ENCODE assay signal across 8 cellular contexts in genomic region chr12:24948816-24949722, GRCh38. TPM values are rescaled to one million over a fixed set of nuclear protein-coding genes. Genes with fewer than 3 reads are reported as not detected.
A peak's percentile ranks its signal among the peaks of the same experiment; 100 is the strongest.
DNase-seq lines count a peak whose midpoint lies in the region; ATAC-seq, FAIRE-seq and TF ChIP-seq lines count a peak whose summit lies in the region.

Gene BCAT1 (minus strand): TSS chr12:24949101. CDS start chr12:24948932, 169 bp downstream.

- POLR2A ChIA-PET in WTC11 (lab: Charles Lee) (interaction anchor here (0.8 to 1.0 kb wide), 2 partner anchors 13 to 1884 kb away, joined by 3 read pairs; partner anchors contain the start of gene ITPR2), H1 (lab: Charles Lee; ENCODE audit: partially characterized antibody) (interaction anchor here (0.5 to 22.8 kb wide), 19 partner anchors 7 to 194 kb away, joined by 3 to 468 read pairs (median 3); no protein-coding TSS in a partner anchor)

- H4K91ac ChIP-seq in H1 (replicated peaks; ENCODE audit: insufficient read length, low read length), result peak within 1 kb of the TSS; percentile 99

- peak within 1 kb of the TSS; percentile 92 to 96 (median 94) for H3K4me3 ChIP-seq in H1 (ENCODE audit: extremely low read depth in 1 of 4, insufficient read depth in 2 of 4, low read depth in 3 of 4, low read length in 4 of 4)

- peak within 1 kb of the TSS; percentile 94 for H3K56ac ChIP-seq in H1 (replicated peaks; ENCODE audit: insufficient read length, low read depth, low read length)

- no peak for TF ChIP-seq CTCF in WTC11 (IDR thresholded peaks at IDR 0.05)
- TF ChIP-seq CTCF in H1 (IDR thresholded peaks at IDR 0.05; ENCODE audit: control extremely low read depth in 1 of 3, insufficient read depth in 1 of 3, low read depth in 1 of 3, low read length in 3 of 3), result no peak

- CTCF ChIA-PET in WTC11 (lab: Charles Lee) (no interaction called here), H1 (lab: Charles Lee; ENCODE audit: partially characterized antibody) (no interaction called here)

- H3K27ac ChIP-seq in H1 (ENCODE audit: low read depth, low read length), result peak within 1 kb of the TSS; percentile 96

- 4% methylated on average over 48 of the region's 48 CpGs; no CpG with 5 or more reads in 1 of the 2 experiments for WGBS in H1 (ENCODE audit: extremely low coverage in 1 of 2, insufficient coverage in 1 of 2, insufficient read length in 1 of 2, insufficient replicate concordance in 2 of 2, low coverage in 1 of 2, low lambda C conversion rate in 2 of 2, missing lambda C conversion rate in 1 of 2), 2 experiments

- peaks cover 6 to 53% of the 10 kb centered on the region in 2 experiments; a peak in 3 of 4 replicates for H3K79me2 ChIP-seq in H1 (ENCODE audit: control insufficient read depth in 1 of 2, insufficient read depth in 2 of 2, low read length in 2 of 2)

- TF ChIP-seq EP300 in H1 (IDR thresholded peaks at IDR 0.05; ENCODE audit: borderline replicate concordance in 1 of 2, low read depth in 2 of 2, low read length in 2 of 2), result no peak

- H3K4ac ChIP-seq in H1 (replicated peaks; ENCODE audit: insufficient read length, low read depth, low read length), result peak within 1 kb of the TSS; percentile 98

- no peaks in the 10 kb centered on the region for H3K27me3 ChIP-seq in H1 (replicated peaks in 1 of 4; ENCODE audit: control insufficient read depth in 3 of 4, extremely low read depth in 1 of 4, insufficient read depth in 3 of 4, low read length in 3 of 4)

- peak within 1 kb of the TSS; percentile 35 for H3K23ac ChIP-seq in H1 (ENCODE audit: insufficient read length)

- peak within 1 kb of the TSS; percentile 99 for H3K18ac ChIP-seq in H1 (ENCODE audit: extremely low read depth, low read length)

- peak within 1 kb of the TSS; percentile 91 to 98 (median 98) for H3K9ac ChIP-seq in H1 (replicated peaks in 1 of 4; ENCODE audit: extremely low read depth in 1 of 4, low read depth in 3 of 4, low read length in 3 of 4)

- H2AFZ ChIP-seq in H1 (ENCODE audit: low read length), result no peak within 1 kb of the TSS

- peak within 1 kb of the TSS; percentile 99 for H2BK5ac ChIP-seq in H1 (ENCODE audit: low read depth, low read length)

- H3K23me2 ChIP-seq in H1 (ENCODE audit: low read depth, low read length), result peaks cover 10% of the 10 kb centered on the region

- peak within 1 kb of the TSS; percentile 82 for H4K5ac ChIP-seq in H1 (ENCODE audit: insufficient read length, low read depth, low read length)

- peaks cover 6 to 29% (median 25%) of the 10 kb centered on the region in 4 experiments; a peak in 6 of 7 replicates for H3K4me1 ChIP-seq in H1 (replicated peaks in 1 of 4; ENCODE audit: control insufficient read depth in 3 of 4, insufficient read depth in 4 of 4, low read length in 3 of 4)

- peak within 1 kb of the TSS; percentile 91 for H2BK20ac ChIP-seq in H1 (ENCODE audit: low read length)

- ATAC-seq in GM21423 (IDR thresholded peaks at IDR 0.05; ENCODE audit: unreplicated experiment), result peak; percentile 34
- ATAC-seq in WTC11, result peak; percentile 59
- no peak for ATAC-seq in GM19328 (IDR thresholded peaks at IDR 0.05; ENCODE audit: unreplicated experiment)

- peaks cover 0 to 16% (median 1%) of the 10 kb centered on the region in 4 experiments; a peak in 1 of 8 replicates for H3K36me3 ChIP-seq in H1 (ENCODE audit: control insufficient read depth in 2 of 4, insufficient read depth in 4 of 4, low read length in 3 of 4)

- TF ChIP-seq POLR2A in H1 (IDR thresholded peaks at IDR 0.05; ENCODE audit: control extremely low read depth in 1 of 2, low read depth in 2 of 2, low read length in 2 of 2), result peak; percentile 78 to 90

- H4K8ac ChIP-seq in H1 (ENCODE audit: extremely low read depth, insufficient read depth, low read length), result peak within 1 kb of the TSS; percentile 99

- H2BK15ac ChIP-seq in H1 (ENCODE audit: low read length), result peak within 1 kb of the TSS; percentile 67

- H2BK120ac ChIP-seq in H1 (replicated peaks; ENCODE audit: low read depth, low read length), result peak within 1 kb of the TSS; percentile 89

- H2BK12ac ChIP-seq in H1 (ENCODE audit: low read depth, low read length), result peak within 1 kb of the TSS; percentile 99

- H3K4me2 ChIP-seq in H1 (ENCODE audit: insufficient read depth in 1 of 2, low read depth in 2 of 2, low read length in 2 of 2), result peak within 1 kb of the TSS; percentile 84 to 87

- peak within 1 kb of the TSS; percentile 100 for H3K27ac Mint-ChIP-seq in WTC11

- H3K14ac ChIP-seq in H1 (ENCODE audit: insufficient read length), result peak within 1 kb of the TSS; percentile 95

- no peaks in the 10 kb centered on the region for H3K9me3 ChIP-seq in H1 (ENCODE audit: insufficient read depth in 2 of 2, low read depth in 1 of 2, low read length in 1 of 2)

- peak in 1 of 2 experiments; percentile 2; a peak in 1 of 4 replicates for TF ChIP-seq RAD21 in H1 (IDR thresholded peaks at IDR 0.05 in 1 of 2, conservative IDR thresholded peaks at IDR 0.05 in 1 of 2; ENCODE audit: low read depth in 2 of 2, low read length in 2 of 2)

- H4K20me1 ChIP-seq in H1 (replicated peaks in 1 of 2; ENCODE audit: control insufficient read depth in 1 of 2, insufficient read depth in 2 of 2, low read length in 2 of 2), result no peaks in the 10 kb centered on the region

- H3K79me1 ChIP-seq in H1 (ENCODE audit: low read depth, low read length), result peaks cover 2% of the 10 kb centered on the region; the same call in 1 of the 2 replicates

- peak within 1 kb of the TSS; percentile 98 for H2AK5ac ChIP-seq in H1 (ENCODE audit: low read depth, low read length)

- DNase-seq in COLO668 (lab: John Stamatoyannopoulos, UW; ENCODE audit: unreplicated experiment) (peak; percentile 20), KG1 (lab: John Stamatoyannopoulos, UW) (peak; percentile 75), WTC11 (ENCODE audit: low spot score) (peak; percentile 84), H1 (ENCODE audit: low read depth in 1 of 2, low spot score in 2 of 2) (peak; percentile 57 to 79), medulla oblongata (ENCODE audit: extremely low spot score) (peak; percentile 65)
- DNase-seq in stimulated activated CD8-positive, alpha-beta memory T cell treated with anti-CD3 and anti-CD28 coated beads, Interleukin-2, amount 100 ng/mL, for 48 hours (ENCODE audit: low read depth in 2 of 2), result peak; percentile 36 to 51

- no peak for FAIRE-seq in H1 (lab: Jason Lieb, UNC)

- no peaks in the 10 kb centered on the region for H3K27me3 Mint-ChIP-seq in WTC11 (ENCODE audit: low read depth)

- peak within 1 kb of the TSS; percentile 96 for H3K4me3 Mint-ChIP-seq in WTC11

- H3K36me3 Mint-ChIP-seq in WTC11, result peaks cover 17% of the 10 kb centered on the region

- no peaks in the 10 kb centered on the region for H3K9me3 Mint-ChIP-seq in WTC11

- peaks cover 66% of the 10 kb centered on the region for H3K4me1 Mint-ChIP-seq in WTC11

TF ChIP-seq in WTC11, 78 proteins besides CTCF, POLR2A, EP300 and RAD21 (continues in another document):
- TF ChIP-seq MYBL2 (CRISPR knock-in tag; IDR thresholded peaks at IDR 0.05), result peak; percentile 79; the same call in 1 of the 2 replicates
- TF ChIP-seq TCF7 (CRISPR knock-in tag; IDR thresholded peaks at IDR 0.05; ENCODE audit: low read depth), result no peak
- 0 out of 2 replicates have a peak, but pooled peaks have one; percentile 4 for TF ChIP-seq CREM (CRISPR knock-in tag; IDR thresholded peaks at IDR 0.05)
- TF ChIP-seq TEAD1 (CRISPR knock-in tag; IDR thresholded peaks at IDR 0.05), result peak; percentile 54; the same call in 1 of the 2 replicates

TF ChIP-seq in H1, 55 proteins besides CTCF, POLR2A, EP300 and RAD21 (continues in another document):
- TF ChIP-seq SIN3A (conservative IDR thresholded peaks at IDR 0.05 in 1 of 2, IDR thresholded peaks at IDR 0.05 in 1 of 2; ENCODE audit: low read depth in 1 of 2, low read length in 2 of 2) (peak in 1 of 2 experiments; percentile 91; a peak in 2 of 4 replicates), RXRA (IDR thresholded peaks at IDR 0.05; ENCODE audit: insufficient read depth, low read depth, low read length) (no peak), RFX5 (IDR thresholded peaks at IDR 0.05; ENCODE audit: borderline replicate concordance, low read depth, low read length) (no peak), SP4 (IDR thresholded peaks at IDR 0.05; ENCODE audit: low read length) (no peak), ATF3 (IDR thresholded peaks at IDR 0.05; ENCODE audit: insufficient read depth, low read depth, low read length) (peak; percentile 75), POLR2AphosphoS5 (IDR thresholded peaks at IDR 0.05; ENCODE audit: low read depth, low read length) (peak; percentile 92), CBX8 (IDR thresholded peaks at IDR 0.05; ENCODE audit: borderline replicate concordance, low read depth, low read length) (no peak), GTF2F1 (IDR thresholded peaks at IDR 0.05; ENCODE audit: borderline replicate concordance, low read depth, low read length) (peak; percentile 81; the same call in 1 of the 2 replicates), SP2 (IDR thresholded peaks at IDR 0.05; ENCODE audit: low read length) (no peak), TAF7 (optimal IDR thresholded peaks at IDR 0.05; ENCODE audit: borderline replicate concordance, low read depth, low read length) (peak; percentile 57)

RNA-seq across cellular contexts. Expression of gene BCAT1, which starts in this region (rescaled TPM):
- 239 to 267 TPM (median 240 TPM) in 3 replicates for total RNA-seq in WTC11 (2021)
- 256 and 263 TPM in 2 replicates for total RNA-seq in H1 (2021; fragmentation: NEBNext Ultra II Directional; extraction: Animal tissue kit (Norgen Biotek cat#: 25700))
- 16.0 and 19.7 TPM in 2 replicates for polyA plus RNA-seq in H1 (2011; rRNA removed)
- polyA plus RNA-seq in H1 (2011; cell fraction: cytosol; rRNA removed), result 23.2 TPM
- 32.6 TPM for polyA plus RNA-seq in H1 (2011; cell fraction: nucleus; rRNA removed)
- polyA plus RNA-seq in H1 (2012, experiment 1 of 2), result 67.2 to 119 TPM (median 97.2 TPM) in 4 replicates
- polyA plus RNA-seq in H1 (2012, experiment 2 of 2), result 9.2 TPM
- 131 TPM for polyA plus RNA-seq in H1 (2013, experiment 1 of 2)
- 113 TPM for polyA plus RNA-seq in H1 (2013, experiment 2 of 2)
- polyA minus RNA-seq in H1 (2011; rRNA and poly(A)+ RNA removed), result 84.4 and 126 TPM in 2 replicates
- 64.7 TPM for polyA minus RNA-seq in H1 (2011; cell fraction: cytosol; rRNA and poly(A)+ RNA removed)
- polyA minus RNA-seq in H1 (2011; cell fraction: nucleus; rRNA and poly(A)+ RNA removed), result 186 TPM

Comparison
In these comparisons a context has a peak if more than half of its experiments do, and no peak if none do; other contexts are left out.
1. DNase-seq: peak in every context shown above with its lines; median percentile 84 in WTC11; 75 in KG1; 68 in H1; 65 in medulla oblongata; 44 in stimulated activated CD8-positive, alpha-beta memory T cell treated with anti-CD3 and anti-CD28 coated beads, Interleukin-2, amount 100 ng/mL, for 48 hours; 20 in COLO668.